ENCODE assay signal across 12 cellular contexts in the genomic region with DNA sequence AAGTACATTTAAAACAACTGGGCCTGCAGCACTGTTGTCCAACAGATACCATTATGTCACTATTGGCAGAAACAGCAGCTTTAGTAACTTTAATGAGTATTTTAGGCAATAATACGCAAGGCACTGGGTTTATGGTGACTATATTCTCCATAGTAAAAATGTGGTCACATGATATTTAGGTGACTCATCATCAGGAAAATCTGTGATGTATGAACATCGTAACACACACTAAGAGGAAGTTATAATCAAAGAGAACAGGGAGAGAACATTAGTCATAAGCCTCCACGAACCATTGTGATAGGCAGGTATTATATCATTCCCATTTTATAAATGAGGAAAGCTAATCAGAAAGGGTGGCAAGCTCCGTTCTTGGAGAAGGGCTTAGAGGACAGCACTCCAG. TPM values are rescaled to one million over a fixed set of nuclear protein-coding genes. Genes with fewer than 3 reads are reported as not detected.
DNase-seq lines count a peak whose midpoint lies in the region; ATAC-seq and TF ChIP-seq lines count a peak whose summit lies in the region.
"Had no signal": no experiment of that assay in that cellular context is flagged by ENCODE, and none has a peak within 500 bp of the region (broad histone marks: within the 10 kb centered on the region; RNA-seq: fewer than 3 reads in every experiment).

No MANE protein-coding gene starts in this region.

- intact Hi-C loops in breast epithelium (cut with DNase I; ENCODE audit: low total_unique reads) (no loop called here), left lung (cut with DNase I) (no loop called here)

- in situ Hi-C loops in KBM-7 (cut with MboI; ENCODE audit: low pct_unique_long_range_greater_than_20kb, low sequenced_read_pairs), result loop anchor here (25.0 kb wide), 1 partner anchor 314 kb away; no protein-coding TSS in a partner anchor

- no peak for TF ChIP-seq CTCF in AG10803 (conservative IDR thresholded peaks at IDR 0.05; ENCODE audit: low read length)
- TF ChIP-seq CTCF in breast epithelium (IDR thresholded peaks at IDR 0.05), result no peak
- TF ChIP-seq CTCF in left lung (IDR thresholded peaks at IDR 0.05), result no peak

- peak overlapping the region; percentile 46 to 54 for H3K27ac ChIP-seq in breast epithelium
- H3K27ac ChIP-seq in left lung, result peak overlapping the region; percentile 2 to 43

- DNase-seq in AG10803 (ENCODE audit: low read depth) (peak; percentile 65), KBM-7 (peak; percentile 17), breast epithelium (ENCODE audit: low spot score in 2 of 2) (no peak), left lung (no peak), COR-L47 (lab: John Stamatoyannopoulos, UW) (no peak), T-helper 2 cell (no peak), hypothalamus (lab: John Stamatoyannopoulos, UW) (no peak)
- DNase-seq: activated T-cell treated with anti-CD3 and anti-CD28 coated beads, Interleukin-2, amount 50 U/mL, for 4 hours; GF-D8; H7; NCI-H524 treated with DMSO at 0.1 percent for 48 hours had no signal

- H3K4me1 ChIP-seq in breast epithelium (peaks cover 0 to 3% of the 10 kb centered on the region in 2 donors), left lung (peaks cover 4 to 43% of the 10 kb centered on the region in 2 donors)

- peak; percentile 73 for ATAC-seq in left lung
- ATAC-seq in GM21825 (IDR thresholded peaks at IDR 0.05; ENCODE audit: unreplicated experiment), result no peak

- H3K9me3 ChIP-seq in breast epithelium (no peaks in the 10 kb centered on the region), left lung (no peaks in the 10 kb centered on the region)

- no peaks in the 10 kb centered on the region for H3K27me3 ChIP-seq in breast epithelium
- H3K27me3 ChIP-seq in left lung, result no peaks in the 10 kb centered on the region

- H3K36me3 ChIP-seq in breast epithelium (no peaks in the 10 kb centered on the region), left lung (peaks cover 0 to 19% of the 10 kb centered on the region in 2 donors)

- no peak overlapping the region for H3K4me3 ChIP-seq in AG10803 (ENCODE audit: low read length)
- no peak overlapping the region for H3K4me3 ChIP-seq in breast epithelium
- H3K4me3 ChIP-seq in left lung, result no peak overlapping the region

- no peak for TF ChIP-seq POLR2A in breast epithelium (IDR thresholded peaks at IDR 0.05)

RNA-seq across cellular contexts. Expression of a gene that starts 36.9 kb away (rescaled TPM):
- total RNA-seq in breast epithelium (10 to 100 TPM; 33.0 to 66.9 (median 62.3) TPM), left lung (10 to 100 TPM; 70.7 to 74.7 TPM)

Comparison
In these comparisons a context has a peak if more than half of its experiments do, and no peak if none do; other contexts are left out.
1. DNase-seq: peak in AG10803 (single experiment) and KBM-7 (single experiment); none in breast epithelium (0 of 2), left lung (0 of 2), COR-L47 (single experiment), T-helper 2 cell (0 of 5) and hypothalamus (0 of 51).